In the genomic region with DNA sequence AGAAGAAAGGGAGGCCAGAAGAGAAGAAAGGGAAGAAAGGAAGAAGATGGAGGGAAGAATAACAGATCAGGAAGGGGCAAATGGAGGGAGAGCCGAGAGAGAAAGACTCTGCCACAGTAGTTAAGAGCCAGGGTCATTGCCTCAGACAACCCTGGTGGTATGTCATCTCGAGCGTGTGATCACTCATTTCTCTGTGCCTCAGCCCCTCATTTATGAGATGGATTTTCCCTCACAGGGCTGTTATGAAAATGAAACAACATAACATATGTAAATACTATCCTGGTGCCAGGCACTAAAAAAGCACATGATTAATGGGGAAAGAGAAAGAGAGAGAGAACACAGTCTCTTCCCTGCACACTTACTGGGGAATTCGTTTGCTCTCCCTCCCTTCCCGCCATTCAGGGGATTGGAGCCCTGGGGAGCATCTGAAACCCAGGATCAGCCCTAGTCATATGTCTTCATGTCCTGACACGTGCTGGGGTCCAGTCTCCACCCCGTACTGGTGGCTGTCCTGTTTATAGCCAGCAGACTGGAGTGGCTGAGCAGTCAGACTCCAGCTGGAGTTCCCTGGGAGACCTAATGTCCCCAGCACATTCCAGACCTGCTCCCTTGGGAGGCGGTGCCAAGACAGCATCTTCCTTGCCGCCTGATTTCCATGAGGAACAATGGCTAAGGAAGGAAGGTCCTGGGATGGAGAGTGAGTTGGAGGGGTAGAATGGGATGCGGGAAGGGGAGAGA, we compare ENCODE assay signal across 20 cellular contexts. TPM values are rescaled to one million over a fixed set of nuclear protein-coding genes. Genes with fewer than 3 reads are reported as not detected.
DNase-seq lines count a peak whose midpoint lies in the region; ATAC-seq, FAIRE-seq and TF ChIP-seq lines count a peak whose summit lies in the region.
"Had no signal": no experiment of that assay in that cellular context is flagged by ENCODE, and none has a peak within 500 bp of the region (broad histone marks: within the 10 kb centered on the region; RNA-seq: fewer than 3 reads in every experiment).

No MANE protein-coding gene starts in this region.

- H3K36me3 Mint-ChIP-seq in CD4-positive, alpha-beta T cell (ENCODE audit: low read depth), result no peaks in the 10 kb centered on the region

- H2AFZ ChIP-seq in GM12878 (ENCODE audit: control insufficient read depth, low read depth, low read length) (peak overlapping the region; percentile 7; the same call in 1 of the 2 replicates), keratinocyte (ENCODE audit: control insufficient read depth, low read length) (peak overlapping the region; percentile 15)
- H2AFZ ChIP-seq: PC-9 had no signal

- ATAC-seq in GM12878 (peak; percentile 68), upper lobe of left lung (ENCODE audit: low FRiP score in 2 of 2) (no peak)
- ATAC-seq in CD4-positive, alpha-beta T cell (ENCODE audit: poor library complexity), result no peak
- ATAC-seq: K562 had no signal

- H3K9me1 ChIP-seq in keratinocyte (ENCODE audit: control insufficient read depth, extremely low read depth, insufficient read depth, low read length), result no peaks in the 10 kb centered on the region

- H3K4me2 ChIP-seq in GM12878 (ENCODE audit: control insufficient read depth, insufficient read depth) (no peak overlapping the region), keratinocyte (ENCODE audit: control insufficient read depth, extremely low read depth, insufficient read depth, low read depth, low read length) (no peak overlapping the region)
- H3K4me2 ChIP-seq: BLaER1 treated with 17β-estradiol and CSF1 and Interleukin-3, amounts not matched to agents 10 nM and 100 nM; PC-9 had no signal

- H3K27me3 Mint-ChIP-seq in CD4-positive, alpha-beta T cell, result peaks cover 44% of the 10 kb centered on the region

- TF ChIP-seq EP300 in GM12878 (IDR thresholded peaks at IDR 0.05; ENCODE audit: borderline replicate concordance in 1 of 2, control insufficient read depth in 1 of 2, low read depth in 2 of 2, low read length in 2 of 2), result no peak
- no peak for TF ChIP-seq EP300 in upper lobe of left lung (IDR thresholded peaks at IDR 0.05)

- H3K4me3 ChIP-seq in GM12878 (no peak overlapping the region), keratinocyte (ENCODE audit: control insufficient read depth in 2 of 3, extremely low read depth in 1 of 3, insufficient read depth in 2 of 3, low read depth in 1 of 3, low read length in 3 of 3) (no peak overlapping the region), tibial artery (no peak overlapping the region), upper lobe of left lung (no peak overlapping the region)
- H3K4me3 ChIP-seq: BLaER1 treated with 17β-estradiol and CSF1 and Interleukin-3, amounts not matched to agents 10 nM and 100 nM; K562; PC-9 had no signal

- intact Hi-C loops in GM12878 (cut with micrococcal nuclease; ENCODE audit: unreplicated experiment) (no loop called here), tibial artery (cut with DNase I; ENCODE audit: low total_unique reads) (no loop called here)
- intact Hi-C loops in CD4-positive, alpha-beta T cell (cut with DNase I, micrococcal nuclease), result no loop called here

- no peaks in the 10 kb centered on the region for H3K36me3 ChIP-seq in GM12878 (ENCODE audit: control insufficient read depth in 2 of 2, insufficient read depth in 2 of 2, low read length in 1 of 2)
- no peaks in the 10 kb centered on the region for H3K36me3 ChIP-seq in keratinocyte (ENCODE audit: control insufficient read depth in 2 of 2, extremely low read depth in 1 of 2, insufficient read depth in 2 of 2, low read length in 2 of 2)
- no peaks in the 10 kb centered on the region for H3K36me3 ChIP-seq in tibial artery
- no peaks in the 10 kb centered on the region for H3K36me3 ChIP-seq in upper lobe of left lung
- H3K36me3 ChIP-seq: BLaER1 treated with 17β-estradiol and CSF1 and Interleukin-3, amounts not matched to agents 10 nM and 100 nM had no signal

- TF ChIP-seq POLR2A in GM12878 (IDR thresholded peaks at IDR 0.05; ENCODE audit: low read depth, low read length) (no peak), upper lobe of left lung (IDR thresholded peaks at IDR 0.05) (no peak)

- H3K27me3 ChIP-seq in GM12878 (replicated peaks in 1 of 2; ENCODE audit: control insufficient read depth in 2 of 2, insufficient read depth in 2 of 2, low read length in 1 of 2), result peaks cover 0 to 4% of the 10 kb centered on the region in 2 experiments; a peak in 3 of 4 replicates
- H3K27me3 ChIP-seq in keratinocyte (ENCODE audit: control insufficient read depth, extremely low read depth, insufficient read depth, low read length), result no peaks in the 10 kb centered on the region
- H3K27me3 ChIP-seq in tibial artery, result no peaks in the 10 kb centered on the region
- no peaks in the 10 kb centered on the region for H3K27me3 ChIP-seq in CD4-positive, alpha-beta T cell (ENCODE audit: control insufficient read depth, insufficient read depth, low read length)
- H3K27me3 ChIP-seq in upper lobe of left lung, result no peaks in the 10 kb centered on the region
- H3K27me3 ChIP-seq: BLaER1 treated with 17β-estradiol and CSF1 and Interleukin-3, amounts not matched to agents 10 nM and 100 nM had no signal

- CTCF ChIA-PET in GM12878 (lab: Yijun Ruan, JAX), result interaction anchor here (0.6 kb wide), 1 partner anchor 65 kb away, joined by 3 read pairs; no protein-coding TSS in a partner anchor
- CTCF ChIA-PET in CD4-positive, alpha-beta T cell (lab: Charles Lee), result no interaction called here

- H4K20me1 ChIP-seq in GM12878 (ENCODE audit: control insufficient read depth, insufficient read depth) (no peaks in the 10 kb centered on the region; the same call in 1 of the 2 replicates), keratinocyte (ENCODE audit: control insufficient read depth, extremely low read depth, insufficient read depth, low read length) (no peaks in the 10 kb centered on the region)
- H4K20me1 ChIP-seq: BLaER1 treated with 17β-estradiol and CSF1 and Interleukin-3, amounts not matched to agents 10 nM and 100 nM had no signal

- H3K79me2 ChIP-seq in GM12878 (ENCODE audit: control insufficient read depth, insufficient read depth, low read length), result no peaks in the 10 kb centered on the region
- H3K79me2 ChIP-seq in keratinocyte (ENCODE audit: control insufficient read depth, insufficient read depth, low read length), result no peaks in the 10 kb centered on the region

- H3K4me1 Mint-ChIP-seq in CD4-positive, alpha-beta T cell (ENCODE audit: low read depth), result peaks cover 5% of the 10 kb centered on the region

- RAD21 ChIA-PET in GM12878 (lab: Charles Lee; ENCODE audit: unreplicated experiment), result no interaction called here

- H3K4me3 Mint-ChIP-seq in CD4-positive, alpha-beta T cell, result no peak overlapping the region

- no peaks in the 10 kb centered on the region for H3K9me3 Mint-ChIP-seq in CD4-positive, alpha-beta T cell

- no peaks in the 10 kb centered on the region for H3K4me1 ChIP-seq in GM12878 (ENCODE audit: control insufficient read depth, insufficient read depth, low read length)
- peaks cover 4% of the 10 kb centered on the region for H3K4me1 ChIP-seq in keratinocyte (ENCODE audit: control insufficient read depth, extremely low read depth, insufficient read depth, low read length)
- peaks cover 0 to 44% (median 27%) of the 10 kb centered on the region in 4 donors for H3K4me1 ChIP-seq in tibial artery
- H3K4me1 ChIP-seq in upper lobe of left lung, result peaks cover 0 to 6% (median 2%) of the 10 kb centered on the region in 4 donors
- H3K4me1 ChIP-seq: BLaER1 treated with 17β-estradiol and CSF1 and Interleukin-3, amounts not matched to agents 10 nM and 100 nM had no signal

- H3K9me3 ChIP-seq in GM12878 (replicated peaks; ENCODE audit: control insufficient read depth, insufficient read depth, low read length) (peaks cover 2% of the 10 kb centered on the region; the same call in 2 of the 3 replicates), keratinocyte (ENCODE audit: control insufficient read depth, low read depth, low read length) (peaks cover 3% of the 10 kb centered on the region), tibial artery (peaks cover 0 to 6% (median 0%) of the 10 kb centered on the region in 3 donors), upper lobe of left lung (no peaks in the 10 kb centered on the region)
- H3K9me3 ChIP-seq in CD4-positive, alpha-beta T cell (ENCODE audit: control insufficient read depth, low read length), result no peaks in the 10 kb centered on the region

- TF ChIP-seq CTCF in GM12878 (IDR thresholded peaks at IDR 0.05 in 2 of 3, conservative IDR thresholded peaks at IDR 0.05 in 1 of 3; ENCODE audit: control insufficient read depth in 2 of 3, extremely low read depth in 1 of 3, insufficient read depth in 1 of 3, low read depth in 3 of 3, low read length in 3 of 3) (no peak), keratinocyte (optimal IDR thresholded peaks at IDR 0.05 in 1 of 3, IDR thresholded peaks at IDR 0.05 in 1 of 3, conservative IDR thresholded peaks at IDR 0.05 in 1 of 3; ENCODE audit: extremely low read depth in 1 of 3, insufficient read depth in 2 of 3, low read length in 3 of 3) (no peak), tibial artery (IDR thresholded peaks at IDR 0.05) (no peak), upper lobe of left lung (IDR thresholded peaks at IDR 0.05) (no peak)
- TF ChIP-seq CTCF in CD4-positive, alpha-beta T cell (IDR thresholded peaks at IDR 0.05), result no peak

- peak; percentile 41 for DNase-seq in activated effector memory CD4-positive, alpha-beta T cell treated with anti-CD3 and anti-CD28 coated beads, Interleukin-2, amount 50 U/mL, for 16 hours
- no peak for DNase-seq in activated effector memory CD4-positive, alpha-beta T cell treated with Interleukin-2 at 50 U/mL for 16 hours
- DNase-seq in GM12878 (ENCODE audit: low read depth, low spot score), result no peak
- DNase-seq in keratinocyte (ENCODE audit: low read depth, low spot score), result no peak
- no peak for DNase-seq in tibial artery
- DNase-seq in CD4-positive, alpha-beta T cell, result no peak
- no peak for DNase-seq in NCI-H524 treated with DMSO at 0.1 percent for 48 hours (lab: John Stamatoyannopoulos, UW)
- no peak for DNase-seq in upper lobe of left lung
- DNase-seq: DMS153, HCEC 1CT, NCI-H1048, NCI-H146, NCI-H2081 treated with DMSO at 0.1 percent for 48 hours, NCI-H226, NCI-H748 treated with DMSO at 0.1 percent for 48 hours, PC-9, SHP77 had no signal

- H3K27ac Mint-ChIP-seq in CD4-positive, alpha-beta T cell, result no peak overlapping the region

- no peak for FAIRE-seq in GM12878 (lab: Jason Lieb, UNC)
- FAIRE-seq in keratinocyte (lab: Jason Lieb, UNC), result no peak
- FAIRE-seq: HTR-8/SVneo, K562 had no signal

- POLR2A ChIA-PET in GM12878 (lab: Charles Lee), result no interaction called here
- POLR2A ChIA-PET in CD4-positive, alpha-beta T cell (lab: Charles Lee), result no interaction called here

- SMC1A ChIA-PET in GM12878 (lab: Charles Lee; ENCODE audit: uncharacterized antibody, unreplicated experiment), result no interaction called here

- no TSS peak for BruUV-seq in GM12878 (replicated peaks; lab: Mats Ljungman, UMichigan)

- dilution Hi-C loops in keratinocyte (cut with MboI; ENCODE audit: extremely low pct_ligation_motif_present, low sequenced_read_pairs), result no loop called here

- 18% methylated on average over 10 of the region's 10 CpGs for WGBS in GM12878 (ENCODE audit: insufficient coverage, insufficient replicate concordance, low lambda C conversion rate, missing lambda C conversion rate)
- WGBS in upper lobe of left lung, 2 donors, result 46 to 65% methylated on average over 10 of the region's 10 CpGs

- no peak for TF ChIP-seq RAD21 in GM12878 (IDR thresholded peaks at IDR 0.05; ENCODE audit: insufficient read depth, low read depth, low read length)

- H3K9ac ChIP-seq in GM12878 (ENCODE audit: control insufficient read depth, insufficient read depth, low read length) (no peak overlapping the region), keratinocyte (ENCODE audit: control insufficient read depth, extremely low read depth, insufficient read depth, low read length) (no peak overlapping the region)
- H3K9ac ChIP-seq: BLaER1 treated with 17β-estradiol and CSF1 and Interleukin-3, amounts not matched to agents 10 nM and 100 nM had no signal

- H3K27ac ChIP-seq in GM12878 (ENCODE audit: control insufficient read depth, insufficient read depth) (no peak overlapping the region), keratinocyte (ENCODE audit: control insufficient read depth, insufficient read depth, low read length) (no peak overlapping the region), tibial artery (peak overlapping the region; percentile 25 to 44), upper lobe of left lung (no peak overlapping the region)
- no peak overlapping the region for H3K27ac ChIP-seq in CD4-positive, alpha-beta T cell (ENCODE audit: low read depth, low read length)
- H3K27ac ChIP-seq: BLaER1 treated with 17β-estradiol and CSF1 and Interleukin-3, amounts not matched to agents 10 nM and 100 nM; PC-9 had no signal

- in situ Hi-C loops in GM12878 (cut with MboI), result no loop called here

RNA-seq across cellular contexts. Expression of gene AMOTL2, which starts 14.7 kb away (rescaled TPM):
- not detected in 2 replicates for total RNA-seq in GM12878 (2013; cell fraction: nucleolus; rRNA removed)
- total RNA-seq in GM12878 (2014; rRNA removed), result not detected in 2 replicates
- total RNA-seq in GM12878 (2014; rRNA removed; fragmentation: Illumina TruSeq; extraction: Trizol), result not detected in 2 replicates
- 0.32 and 0.33 TPM in 2 replicates for total RNA-seq in GM12878 (2021)
- polyA plus RNA-seq in GM12878 (2011; ENCODE audit: low read depth), result not detected
- polyA plus RNA-seq in GM12878 (2011; rRNA removed), result not detected in 2 replicates
- not detected in 2 replicates for polyA plus RNA-seq in GM12878 (2011; cell fraction: cytosol; rRNA removed)
- not detected in 2 replicates for polyA plus RNA-seq in GM12878 (2011; cell fraction: nucleus; rRNA removed)
- polyA plus RNA-seq in GM12878 (2012), result 0.14 TPM in 1 of 2 replicates, not detected in the other
- not detected in 2 replicates for polyA plus RNA-seq in GM12878 (2014; fragmentation: Illumina TruSeq; extraction: Trizol)
- polyA plus RNA-seq in GM12878 (2014; fragmentation: Nextera tagmentation; extraction: Ambion mirVana), result not detected
- not detected in 2 replicates for polyA plus RNA-seq in GM12878 (2014; rRNA removed)
- polyA plus RNA-seq in GM12878 (2016; fragmentation: Nextera tagmentation; extraction: Ambion mirVana), result under 1 TPM in 1 of 2 experiments, not detected in 1; 0.20 TPM
- not detected in 2 replicates for polyA minus RNA-seq in GM12878 (2011; rRNA and poly(A)+ RNA removed)
- polyA minus RNA-seq in GM12878 (2011; cell fraction: cytosol; rRNA and poly(A)+ RNA removed), result 0.62 TPM in 1 of 2 replicates, not detected in the other
- not detected in 2 replicates for polyA minus RNA-seq in GM12878 (2011; cell fraction: nucleus; rRNA and poly(A)+ RNA removed)
- 39.8 to 57.2 TPM (median 45.6 TPM) in 3 replicates for polyA plus RNA-seq in keratinocyte
- polyA plus RNA-seq in keratinocyte (2011; ENCODE audit: low read depth), result 52.7 TPM
- polyA plus RNA-seq in keratinocyte (2011; cell fraction: cytosol; rRNA removed), result 30.8 and 32.5 TPM in 2 replicates
- 88.6 and 88.9 TPM in 2 replicates for polyA plus RNA-seq in keratinocyte (2011; cell fraction: nucleus; rRNA removed)
- polyA plus RNA-seq in keratinocyte (2012; ENCODE audit: low replicate concordance), result 44.4 and 81.4 TPM in 2 replicates
- 49.8 to 105 TPM (median 62.0 TPM) in 3 replicates for polyA minus RNA-seq in keratinocyte
- polyA minus RNA-seq in keratinocyte (2011; cell fraction: cytosol; rRNA and poly(A)+ RNA removed), result 64.5 TPM
- polyA minus RNA-seq in keratinocyte (2011; cell fraction: nucleus; rRNA and poly(A)+ RNA removed), result 82.0 and 84.4 TPM in 2 replicates
- not detected for total RNA-seq in CD4-positive, alpha-beta T cell
- total RNA-seq in upper lobe of left lung, result 100 to 1,000 TPM in 5 of 6 donors, 10 to 100 TPM in 1; 73.3 to 179 (median 132) TPM

Comparison
In these comparisons a context has a peak if more than half of its experiments do, and no peak if none do; other contexts are left out.
1. H3K27ac ChIP-seq: peak in tibial artery (2 of 2); none in GM12878 (single experiment), keratinocyte (single experiment), CD4-positive, alpha-beta T cell (single experiment) and upper lobe of left lung (0 of 4).
2. RNA of gene AMOTL2, which starts 14.7 kb away (total RNA-seq): 73.3 to 179 TPM in upper lobe of left lung; not detected in CD4-positive, alpha-beta T cell and 0.32 to 0.33 TPM in GM12878; every median in the first group is over 10 times any median in the second.